ENCODE assay signal across 11 cellular contexts in the genomic region with DNA sequence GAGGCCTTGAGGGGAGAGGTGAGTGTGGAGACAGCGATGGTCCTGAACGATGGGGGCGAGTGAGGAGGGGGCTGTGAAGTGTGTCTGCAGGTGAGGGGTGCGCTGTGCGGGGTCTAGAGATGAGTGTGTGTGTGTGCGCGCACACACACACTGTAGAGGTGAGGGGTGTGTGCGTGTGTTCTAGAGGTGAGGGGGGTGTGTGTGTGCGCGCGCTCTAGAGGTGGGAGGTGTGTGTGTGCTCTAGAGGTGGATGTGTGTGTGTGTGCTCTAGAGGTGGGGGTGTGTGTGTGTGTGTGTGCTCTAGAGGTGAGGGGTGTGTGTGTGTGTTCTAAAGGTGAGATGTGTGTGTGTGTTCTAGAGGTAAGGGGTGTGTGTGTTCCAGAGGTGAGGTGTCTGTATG. TPM values are rescaled to one million over a fixed set of nuclear protein-coding genes. Genes with fewer than 3 reads are reported as not detected.
DNase-seq lines count a peak whose midpoint lies in the region; ATAC-seq, FAIRE-seq and TF ChIP-seq lines count a peak whose summit lies in the region.
"Had no signal": no experiment of that assay in that cellular context is flagged by ENCODE, and none has a peak within 500 bp of the region (broad histone marks: within the 10 kb centered on the region; RNA-seq: fewer than 3 reads in every experiment).

No MANE protein-coding gene starts in this region.

- H2AFZ ChIP-seq in endothelial cell of umbilical vein (ENCODE audit: low read depth, low read length) (peak overlapping the region; percentile 97), osteoblast (ENCODE audit: low read length) (peak overlapping the region; percentile 93)

- H3K27ac ChIP-seq in Peyer's patch (peak overlapping the region in 2 of 4 donors; percentile 61 to 67), endothelial cell of umbilical vein (ENCODE audit: insufficient read depth, low read depth, low read length) (no peak overlapping the region), osteoblast (ENCODE audit: low read depth, low read length) (no peak overlapping the region)
- H3K27ac ChIP-seq: epithelial cell of prostate had no signal

- H3K79me2 ChIP-seq in endothelial cell of umbilical vein (ENCODE audit: control insufficient read depth, insufficient read depth, low read length): no peaks in the 10 kb centered on the region
- H3K79me2 ChIP-seq in osteoblast (ENCODE audit: insufficient read depth, low read length): no peaks in the 10 kb centered on the region

- H3K4me1 ChIP-seq in Peyer's patch: peaks cover 0 to 3% (median 0%) of the 10 kb centered on the region in 4 donors
- peaks cover 5% of the 10 kb centered on the region for H3K4me1 ChIP-seq in endothelial cell of umbilical vein (ENCODE audit: control insufficient read depth, extremely low read depth, insufficient read depth, low read length)
- peaks cover 6% of the 10 kb centered on the region for H3K4me1 ChIP-seq in osteoblast (ENCODE audit: insufficient read depth, low read length)

- H4K20me1 ChIP-seq in endothelial cell of umbilical vein (replicated peaks; ENCODE audit: control insufficient read depth, extremely low read depth, insufficient read depth, low read length): no peaks in the 10 kb centered on the region
- no peaks in the 10 kb centered on the region for H4K20me1 ChIP-seq in osteoblast (ENCODE audit: insufficient read depth, low read length)

- TF ChIP-seq CTCF in AG09309 (IDR thresholded peaks at IDR 0.05; ENCODE audit: control insufficient read depth, insufficient read depth, low read depth, low read length, missing control alignments): no peak
- TF ChIP-seq CTCF in Peyer's patch (IDR thresholded peaks at IDR 0.05): no peak
- no peak for TF ChIP-seq CTCF in endothelial cell of umbilical vein (IDR thresholded peaks at IDR 0.05; ENCODE audit: extremely low read depth in 1 of 2, insufficient read depth in 1 of 2, low read depth in 1 of 2, low read length in 2 of 2)
- TF ChIP-seq CTCF in osteoblast (IDR thresholded peaks at IDR 0.05; ENCODE audit: extremely low read depth, low read depth, low read length): no peak

- no peaks in the 10 kb centered on the region for H3K9me1 ChIP-seq in endothelial cell of umbilical vein (replicated peaks; ENCODE audit: control insufficient read depth, extremely low read depth, insufficient read depth, low read length)

- CTCF ChIA-PET in endothelial cell of umbilical vein (lab: Charles Lee): interaction anchor here (1.3 kb wide), 1 partner anchor 21 kb away, joined by 3 read pairs; no protein-coding TSS in a partner anchor

- H3K9ac ChIP-seq in endothelial cell of umbilical vein (replicated peaks; ENCODE audit: extremely low read depth, insufficient read depth, low read length): no peak overlapping the region

- no peak for FAIRE-seq in endothelial cell of umbilical vein (lab: Jason Lieb, UNC)

- H3K27me3 ChIP-seq in Peyer's patch (no peaks in the 10 kb centered on the region), endothelial cell of umbilical vein (ENCODE audit: control insufficient read depth in 2 of 2, insufficient read depth in 2 of 2, low read length in 2 of 2) (no peaks in the 10 kb centered on the region), osteoblast (ENCODE audit: insufficient read depth, low read length) (no peaks in the 10 kb centered on the region)

- H3K36me3 ChIP-seq in Peyer's patch (no peaks in the 10 kb centered on the region), endothelial cell of umbilical vein (ENCODE audit: control insufficient read depth in 2 of 2, extremely low read depth in 1 of 2, insufficient read depth in 2 of 2, low read length in 2 of 2) (no peaks in the 10 kb centered on the region), osteoblast (ENCODE audit: insufficient read depth, low read length) (no peaks in the 10 kb centered on the region)

- H3K4me3 ChIP-seq in AG09309 (ENCODE audit: control insufficient read depth, low read depth, low read length) (peak overlapping the region; percentile 40), Peyer's patch (peak overlapping the region; percentile 32 to 58 (median 46)), endothelial cell of umbilical vein (replicated peaks in 1 of 3; ENCODE audit: insufficient read depth in 1 of 3, low read depth in 1 of 3, low read length in 3 of 3) (peak overlapping the region in 2 of 3 experiments; percentile 48 to 58), osteoblast (ENCODE audit: insufficient read depth, low read length) (peak overlapping the region; percentile 78)

- no TSS peak for BruUV-seq in endothelial cell of umbilical vein (replicated peaks; lab: Mats Ljungman, UMichigan)

- ATAC-seq in GM19324 (IDR thresholded peaks at IDR 0.05; ENCODE audit: low FRiP score, unreplicated experiment) (no peak), GM21367 (IDR thresholded peaks at IDR 0.05; ENCODE audit: unreplicated experiment) (no peak)

- no peak for DNase-seq in AG09309 (ENCODE audit: low read depth)
- DNase-seq in Peyer's patch: no peak
- no peak for DNase-seq in endothelial cell of umbilical vein (ENCODE audit: low read depth, low spot score)
- DNase-seq in osteoblast (ENCODE audit: insufficient read length, low spot score, missing footprints): no peak
- DNase-seq in medulla oblongata (ENCODE audit: extremely low spot score): no peak
- DNase-seq in CD1c-positive myeloid dendritic cell (ENCODE audit: extremely low spot score): no peak
- DNase-seq: DMS53, NCI-H187 had no signal

- intact Hi-C loops in endothelial cell of umbilical vein (cut with micrococcal nuclease): no loop called here

- TF ChIP-seq POLR2A in Peyer's patch (IDR thresholded peaks at IDR 0.05) (no peak), endothelial cell of umbilical vein (IDR thresholded peaks at IDR 0.05; ENCODE audit: low read depth, low read length) (no peak)

- POLR2A ChIA-PET in endothelial cell of umbilical vein (lab: Charles Lee): no interaction called here

- dilution Hi-C loops in endothelial cell of umbilical vein (cut with MboI; ENCODE audit: extremely low pct_ligation_motif_present, low sequenced_read_pairs): no loop called here

- no peak overlapping the region for H3K4me2 ChIP-seq in endothelial cell of umbilical vein (ENCODE audit: insufficient read depth, low read length)
- H3K4me2 ChIP-seq in osteoblast (ENCODE audit: insufficient read depth, low read length): peak overlapping the region; percentile 86

- H3K9me3 ChIP-seq in Peyer's patch (no peaks in the 10 kb centered on the region), endothelial cell of umbilical vein (replicated peaks; ENCODE audit: control insufficient read depth, insufficient read depth, low read length) (no peaks in the 10 kb centered on the region), osteoblast (ENCODE audit: low read depth, low read length) (no peaks in the 10 kb centered on the region)

TF ChIP-seq in endothelial cell of umbilical vein, 7 proteins besides CTCF, POLR2A, EP300 and RAD21:
- TF ChIP-seq POLR2AphosphoS5 (IDR thresholded peaks at IDR 0.05; ENCODE audit: insufficient read depth, low read depth, low read length): no peak
- no peak for TF ChIP-seq EZH2 (IDR thresholded peaks at IDR 0.05; ENCODE audit: borderline replicate concordance, low read depth, low read length, severe bottlenecking)
- TF ChIP-seq MAX (IDR thresholded peaks at IDR 0.05; ENCODE audit: insufficient read depth, insufficient read length): no peak
- TF ChIP-seq GATA2 (IDR thresholded peaks at IDR 0.05; ENCODE audit: insufficient read depth, insufficient read length, low read depth, low read length): no peak
- no peak for TF ChIP-seq MYC (IDR thresholded peaks at IDR 0.05; ENCODE audit: low read depth, low read length)
- no peak for TF ChIP-seq JUN (IDR thresholded peaks at IDR 0.05; ENCODE audit: borderline replicate concordance, insufficient read depth, insufficient read length, low read depth)
- TF ChIP-seq FOS (IDR thresholded peaks at IDR 0.05; ENCODE audit: borderline replicate concordance, insufficient read depth, low read length): no peak

RNA-seq across cellular contexts. Expression of gene BST1, which starts 0.6 kb away (rescaled TPM):
- total RNA-seq in Peyer's patch: 10 to 100 TPM in 3 of 4 donors, 1 to 10 TPM in 1; 7.4 to 62.5 (median 40.2) TPM
- total RNA-seq in endothelial cell of umbilical vein: 6.6 and 10.7 TPM in 2 replicates
- 14.0 and 14.9 TPM in 2 replicates for polyA plus RNA-seq in endothelial cell of umbilical vein
- polyA plus RNA-seq in endothelial cell of umbilical vein (2011; cell fraction: cytosol; rRNA removed): 12.9 and 13.9 TPM in 2 replicates
- polyA plus RNA-seq in endothelial cell of umbilical vein (2011; cell fraction: nucleus; rRNA removed): 4.9 and 5.7 TPM in 2 replicates
- 16.0 and 18.3 TPM in 2 replicates for polyA plus RNA-seq in endothelial cell of umbilical vein (2012)
- polyA minus RNA-seq in endothelial cell of umbilical vein: 3.5 and 6.5 TPM in 2 replicates
- polyA minus RNA-seq in endothelial cell of umbilical vein (2011; cell fraction: cytosol; rRNA and poly(A)+ RNA removed): not detected
- 2.0 and 2.1 TPM in 2 replicates for polyA minus RNA-seq in endothelial cell of umbilical vein (2011; cell fraction: nucleus; rRNA and poly(A)+ RNA removed)
- 30.6 and 31.8 TPM in 2 replicates for total RNA-seq in osteoblast

RNA-seq across cellular contexts. Expression of gene FAM200B, which starts 21.8 kb away (rescaled TPM):
- total RNA-seq in Peyer's patch (10 to 100 TPM; 15.1 to 59.4 (median 33.9) TPM), endothelial cell of umbilical vein (20.6 and 24.6 TPM in 2 replicates), osteoblast (22.7 and 31.8 TPM in 2 replicates)
- 10.7 and 13.9 TPM in 2 replicates for polyA plus RNA-seq in endothelial cell of umbilical vein
- 28.5 and 32.3 TPM in 2 replicates for polyA plus RNA-seq in endothelial cell of umbilical vein (2011; cell fraction: cytosol; rRNA removed)
- polyA plus RNA-seq in endothelial cell of umbilical vein (2011; cell fraction: nucleus; rRNA removed): 20.7 and 29.1 TPM in 2 replicates
- polyA plus RNA-seq in endothelial cell of umbilical vein (2012): 29.0 and 40.6 TPM in 2 replicates
- polyA minus RNA-seq in endothelial cell of umbilical vein: 3.2 and 5.7 TPM in 2 replicates
- 11.1 TPM for polyA minus RNA-seq in endothelial cell of umbilical vein (2011; cell fraction: cytosol; rRNA and poly(A)+ RNA removed)
- polyA minus RNA-seq in endothelial cell of umbilical vein (2011; cell fraction: nucleus; rRNA and poly(A)+ RNA removed): 8.7 and 11.2 TPM in 2 replicates

RNA-seq across cellular contexts. Expression of gene FBXL5, which starts 48.3 kb away (rescaled TPM):
- total RNA-seq in Peyer's patch (100 to 1,000 TPM in 2 of 4 donors, 10 to 100 TPM in 2; 58.7 to 104 (median 99.4) TPM), endothelial cell of umbilical vein (60.2 and 64.8 TPM in 2 replicates), osteoblast (108 and 110 TPM in 2 replicates)
- polyA plus RNA-seq in endothelial cell of umbilical vein: 42.2 and 44.1 TPM in 2 replicates
- polyA plus RNA-seq in endothelial cell of umbilical vein (2011; cell fraction: cytosol; rRNA removed): 40.4 and 40.8 TPM in 2 replicates
- polyA plus RNA-seq in endothelial cell of umbilical vein (2011; cell fraction: nucleus; rRNA removed): 35.5 and 47.9 TPM in 2 replicates
- 43.9 and 62.3 TPM in 2 replicates for polyA plus RNA-seq in endothelial cell of umbilical vein (2012)
- polyA minus RNA-seq in endothelial cell of umbilical vein: 75.6 and 101 TPM in 2 replicates
- 13.1 TPM for polyA minus RNA-seq in endothelial cell of umbilical vein (2011; cell fraction: cytosol; rRNA and poly(A)+ RNA removed)
- polyA minus RNA-seq in endothelial cell of umbilical vein (2011; cell fraction: nucleus; rRNA and poly(A)+ RNA removed): 65.1 and 76.1 TPM in 2 replicates
